ENCODE assay signal across 23 cellular contexts in the genomic region with DNA sequence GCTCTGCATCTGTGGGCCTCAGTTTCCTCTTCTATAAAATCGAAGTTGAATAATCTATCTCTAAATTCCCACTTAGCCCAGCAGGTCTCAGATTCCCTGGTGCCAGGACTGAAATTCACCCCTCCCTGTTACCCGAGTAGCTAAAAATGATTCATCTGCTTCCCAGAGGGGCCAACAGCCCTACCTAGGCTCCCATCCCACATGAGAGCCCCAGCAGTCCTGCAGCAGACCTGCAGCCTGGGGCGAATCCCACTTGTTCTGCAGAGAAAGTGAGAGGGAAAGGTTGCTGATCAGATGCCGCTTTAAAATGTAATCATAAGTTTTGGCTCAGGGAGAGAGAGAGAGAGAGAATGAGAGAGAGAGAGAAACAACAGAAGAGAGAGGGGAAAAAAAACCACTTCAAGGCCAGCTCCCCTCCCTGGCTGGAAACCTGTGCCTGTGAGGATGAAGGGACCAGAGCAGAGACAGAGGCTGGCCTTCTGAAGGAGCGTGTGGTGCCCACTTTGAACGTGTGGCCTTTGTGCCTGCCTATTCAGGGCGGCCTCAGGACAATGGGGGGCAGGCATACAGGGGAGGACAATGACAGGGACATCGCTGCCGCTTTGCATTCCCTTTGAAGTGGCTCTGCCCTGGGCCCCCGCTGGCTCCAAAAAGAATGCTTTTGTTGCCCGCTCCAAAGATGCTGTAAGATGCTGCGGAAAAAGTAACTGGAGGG.
DNase-seq lines count a peak whose midpoint lies in the region; ATAC-seq and TF ChIP-seq lines count a peak whose summit lies in the region.
"Had no signal": no experiment of that assay in that cellular context is flagged by ENCODE, and none has a peak within 500 bp of the region (broad histone marks: within the 10 kb centered on the region; RNA-seq: fewer than 3 reads in every experiment).

No MANE protein-coding gene starts in this region.

- H2AFZ ChIP-seq in neural progenitor cell (replicated peaks): no peak overlapping the region

- H3K9ac ChIP-seq in neural progenitor cell: no peak overlapping the region

- peak overlapping the region; percentile 72 for H3K4me2 ChIP-seq in neural progenitor cell

- no peaks in the 10 kb centered on the region for H3K36me3 ChIP-seq in neural progenitor cell
- no peaks in the 10 kb centered on the region for H3K36me3 ChIP-seq in ovary
- H3K36me3 ChIP-seq: breast epithelium, esophagus squamous epithelium, neutrophil had no signal

- peak overlapping the region; percentile 28 for H3K4me3 Mint-ChIP-seq in neural progenitor cell
- H3K4me3 Mint-ChIP-seq: activated naive CD4-positive, alpha-beta T cell treated with anti-CD3 and anti-CD28 coated beads, Interleukin-2, amount 50 U/mL, for 24 hours; activated T-cell treated with anti-CD3 and anti-CD28 coated beads, Interleukin-2, amount 50 U/mL, for 72 hours had no signal

- H3K4me3 ChIP-seq in coronary artery (no peak overlapping the region), neural progenitor cell (peak overlapping the region; percentile 16), ovary (no peak overlapping the region)
- H3K4me3 ChIP-seq: breast epithelium, esophagus squamous epithelium, SK-N-MC had no signal

- no peak for ATAC-seq in HG02763 (IDR thresholded peaks at IDR 0.05; ENCODE audit: unreplicated experiment)
- no peak for ATAC-seq in HG03469 (IDR thresholded peaks at IDR 0.05; ENCODE audit: unreplicated experiment)
- ATAC-seq: activated T-cell treated with anti-CD3 and anti-CD28 coated beads, Interleukin-2, amount 50 U/mL, for 72 hours; left colon; stimulated activated naive CD8-positive, alpha-beta T cell treated with anti-CD3 and anti-CD28 coated beads, Interleukin-15, Interleukin-2, amounts not matched to agents 100 U/mL and 50 U/mL, for 24 hours had no signal

- H3K27me3 ChIP-seq in neural progenitor cell (peaks cover 73% of the 10 kb centered on the region), ovary (no peaks in the 10 kb centered on the region)

- no peaks in the 10 kb centered on the region for H3K9me3 Mint-ChIP-seq in neural progenitor cell
- H3K9me3 Mint-ChIP-seq: activated naive CD4-positive, alpha-beta T cell treated with anti-CD3 and anti-CD28 coated beads, Interleukin-2, amount 50 U/mL, for 24 hours; activated T-cell treated with anti-CD3 and anti-CD28 coated beads, Interleukin-2, amount 50 U/mL, for 72 hours had no signal

- intact Hi-C loops in ovary (cut with DNase I): loop anchor here in 1 of 4 donors (10.0 kb wide), 1 partner anchor 58 kb away; no protein-coding TSS in a partner anchor

- H3K79me2 ChIP-seq in neural progenitor cell (ENCODE audit: low read depth): no peaks in the 10 kb centered on the region

- WGBS in ovary, 3 donors: 60 to 70% (median 69%) methylated on average over 12 of the region's 12 CpGs

- TF ChIP-seq POLR2A in ovary (IDR thresholded peaks at IDR 0.05): no peak

- TF ChIP-seq CTCF in coronary artery (IDR thresholded peaks at IDR 0.05) (no peak), neural progenitor cell (IDR thresholded peaks at IDR 0.05) (no peak), ovary (IDR thresholded peaks at IDR 0.05) (no peak)

- peak overlapping the region; percentile 10 for H3K27ac Mint-ChIP-seq in neural progenitor cell
- H3K27ac Mint-ChIP-seq: activated T-cell treated with anti-CD3 and anti-CD28 coated beads, Interleukin-2, amount 50 U/mL, for 72 hours had no signal

- H3K27me3 Mint-ChIP-seq in neural progenitor cell (ENCODE audit: insufficient read depth, low read depth): peaks cover 7% of the 10 kb centered on the region

- H3K9me3 ChIP-seq in neural progenitor cell (ENCODE audit: low read depth): no peaks in the 10 kb centered on the region
- no peaks in the 10 kb centered on the region for H3K9me3 ChIP-seq in ovary
- H3K9me3 ChIP-seq: breast epithelium, esophagus squamous epithelium, neutrophil had no signal

- peak; percentile 27 for DNase-seq in activated effector memory CD4-positive, alpha-beta T cell treated with anti-CD3 and anti-CD28 coated beads, Interleukin-2, amount 50 U/mL, for 16 hours
- no peak for DNase-seq in activated effector memory CD4-positive, alpha-beta T cell treated with Interleukin-2 at 50 U/mL for 16 hours
- DNase-seq in coronary artery (ENCODE audit: low spot score) (peak; percentile 35), neural progenitor cell (ENCODE audit: low spot score) (peak; percentile 87), ovary (no peak), NCI-H1417 treated with DMSO at 0.1 percent for 48 hours (lab: John Stamatoyannopoulos, UW) (no peak)
- DNase-seq: activated CD4-positive, alpha-beta T cell treated with anti-CD3 and anti-CD28 coated beads for 4 hours; activated T-cell treated with anti-CD3 and anti-CD28 coated beads, Interleukin-2, amount 50 U/mL, for 72 hours; COR-L47; DMS79; esophagus squamous epithelium; GF-D8; left colon; NCI-H446; NCI-H82; RPMI8226; stimulated activated naive CD8-positive, alpha-beta T cell treated with anti-CD3 and anti-CD28 coated beads, Interleukin-15, Interleukin-2, amounts not matched to agents 100 U/mL and 50 U/mL, for 24 hours had no signal

- no peaks in the 10 kb centered on the region for H3K36me3 Mint-ChIP-seq in neural progenitor cell
- H3K36me3 Mint-ChIP-seq: activated naive CD4-positive, alpha-beta T cell treated with anti-CD3 and anti-CD28 coated beads, Interleukin-2, amount 50 U/mL, for 24 hours had no signal

- H3K4me1 ChIP-seq in neural progenitor cell (peaks cover 34% of the 10 kb centered on the region), ovary (ENCODE audit: insufficient read depth) (no peaks in the 10 kb centered on the region)
- H3K4me1 ChIP-seq: breast epithelium had no signal

- H3K27ac ChIP-seq in coronary artery: no peak overlapping the region
- H3K27ac ChIP-seq in neural progenitor cell: no peak overlapping the region
- H3K27ac ChIP-seq in ovary: no peak overlapping the region
- H3K27ac ChIP-seq: breast epithelium, esophagus squamous epithelium, neutrophil, SK-N-MC had no signal

- TF ChIP-seq EP300 in ovary (IDR thresholded peaks at IDR 0.05): no peak

- peaks cover 8% of the 10 kb centered on the region for H4K20me1 ChIP-seq in neural progenitor cell (ENCODE audit: low read depth)

- H3F3A ChIP-seq in neural progenitor cell (ENCODE audit: low read depth): peaks cover 14% of the 10 kb centered on the region

- peaks cover 74% of the 10 kb centered on the region for H3K4me1 Mint-ChIP-seq in neural progenitor cell

Comparison
In these comparisons a context has a peak if more than half of its experiments do, and no peak if none do; other contexts are left out.
1. DNase-seq: peak in activated effector memory CD4-positive, alpha-beta T cell treated with anti-CD3 and anti-CD28 coated beads, Interleukin-2, amount 50 U/mL, for 16 hours (single experiment), coronary artery (single experiment) and neural progenitor cell (single experiment); none in activated effector memory CD4-positive, alpha-beta T cell treated with Interleukin-2 at 50 U/mL for 16 hours (single experiment), ovary (0 of 5) and NCI-H1417 treated with DMSO at 0.1 percent for 48 hours (single experiment).